Comparison of ENCODE assay signal across 1 cellular context in genomic region chr1:2575801-2576663, GRCh38.
TF ChIP-seq lines count a peak whose summit lies in the region.

No MANE protein-coding gene starts in this region.

TF ChIP-seq in HepG2, 621 proteins besides CTCF, POLR2A, EP300 and RAD21 (continued from another document and continues in another):
- TF ChIP-seq ZNF597 (CRISPR knock-in tag; IDR thresholded peaks at IDR 0.05): no peak
- no peak for TF ChIP-seq ZNF841 (CRISPR knock-in tag; IDR thresholded peaks at IDR 0.05; ENCODE audit: borderline replicate concordance)
- peak; percentile 78 for TF ChIP-seq ZNF687 (CRISPR knock-in tag; IDR thresholded peaks at IDR 0.05)
- peak; percentile 33; the same call in 1 of the 2 replicates for TF ChIP-seq ELF1 (CRISPR knock-in tag; IDR thresholded peaks at IDR 0.05)
- no peak for TF ChIP-seq ZNF275 (CRISPR knock-in tag; IDR thresholded peaks at IDR 0.05; ENCODE audit: borderline replicate concordance)
- no peak for TF ChIP-seq MTF1 (CRISPR knock-in tag; IDR thresholded peaks at IDR 0.05)
- TF ChIP-seq ATRX (CRISPR knock-in tag; IDR thresholded peaks at IDR 0.05; ENCODE audit: borderline replicate concordance): no peak
- TF ChIP-seq POLR2AphosphoS2 (IDR thresholded peaks at IDR 0.05; ENCODE audit: low read depth, low read length): no peak
- peak; percentile 91 for TF ChIP-seq MEF2D (CRISPR knock-in tag; IDR thresholded peaks at IDR 0.05)
- TF ChIP-seq U2AF1 (optimal IDR thresholded peaks at IDR 0.05; ENCODE audit: low read depth, low read length): no peak
- peak; percentile 57; the same call in 1 of the 2 replicates for TF ChIP-seq ZNF605 (CRISPR knock-in tag; IDR thresholded peaks at IDR 0.05)
- no peak for TF ChIP-seq GMEB2 (CRISPR knock-in tag; IDR thresholded peaks at IDR 0.05; ENCODE audit: low read depth)
- no peak for TF ChIP-seq ZNF142 (CRISPR knock-in tag; IDR thresholded peaks at IDR 0.05)
- no peak; the same call in 1 of the 2 replicates for TF ChIP-seq NR1H2 (CRISPR knock-in tag; IDR thresholded peaks at IDR 0.05; ENCODE audit: borderline replicate concordance, low read depth)
- TF ChIP-seq ZNF784 (CRISPR knock-in tag; IDR thresholded peaks at IDR 0.05; ENCODE audit: borderline replicate concordance): no peak
- peak; percentile 30; the same call in 1 of the 2 replicates for TF ChIP-seq FOSL2 (CRISPR knock-in tag; IDR thresholded peaks at IDR 0.05)
- no peak for TF ChIP-seq SMAD9 (CRISPR knock-in tag; IDR thresholded peaks at IDR 0.05)
- no peak for TF ChIP-seq ZNF335 (CRISPR knock-in tag; IDR thresholded peaks at IDR 0.05)
- no peak for TF ChIP-seq ZNF781 (CRISPR knock-in tag; IDR thresholded peaks at IDR 0.05; ENCODE audit: borderline replicate concordance, not compliant biosample characterization)
- no peak for TF ChIP-seq KMT2A (CRISPR knock-in tag; IDR thresholded peaks at IDR 0.05)
- TF ChIP-seq REXO4 (CRISPR knock-in tag; IDR thresholded peaks at IDR 0.05; ENCODE audit: borderline replicate concordance): no peak
- TF ChIP-seq NR0B2 (CRISPR knock-in tag; IDR thresholded peaks at IDR 0.05): no peak
- no peak for TF ChIP-seq ZNF562 (CRISPR knock-in tag; IDR thresholded peaks at IDR 0.05; ENCODE audit: borderline replicate concordance)
- no peak for TF ChIP-seq TOE1 (CRISPR knock-in tag; IDR thresholded peaks at IDR 0.05)
- no peak for TF ChIP-seq ARNTL (CRISPR knock-in tag; IDR thresholded peaks at IDR 0.05)
- no peak for TF ChIP-seq ZNF563 (CRISPR knock-in tag; IDR thresholded peaks at IDR 0.05)
- TF ChIP-seq ZNF83 (CRISPR knock-in tag; IDR thresholded peaks at IDR 0.05; ENCODE audit: borderline replicate concordance): no peak
- no peak for TF ChIP-seq ZNF121 (CRISPR knock-in tag; IDR thresholded peaks at IDR 0.05)
- 0 out of 2 replicates have a peak, but pooled peaks have one; percentile 59 for TF ChIP-seq HNRNPL (IDR thresholded peaks at IDR 0.05; ENCODE audit: low read depth, low read length)
- TF ChIP-seq ZBTB46 (CRISPR knock-in tag; IDR thresholded peaks at IDR 0.05; ENCODE audit: borderline replicate concordance): no peak
- no peak for TF ChIP-seq YY1 (IDR thresholded peaks at IDR 0.05; ENCODE audit: insufficient read depth, insufficient replicate concordance, low read depth, low read length)
- TF ChIP-seq ZNF34 (CRISPR knock-in tag; IDR thresholded peaks at IDR 0.05; ENCODE audit: borderline replicate concordance): no peak
- no peak for TF ChIP-seq ATAD3A (CRISPR knock-in tag; IDR thresholded peaks at IDR 0.05)
- TF ChIP-seq THAP11 (CRISPR knock-in tag; IDR thresholded peaks at IDR 0.05): peak; percentile 54
- TF ChIP-seq HNRNPLL (IDR thresholded peaks at IDR 0.05; ENCODE audit: low read depth, low read length, poor library complexity, severe bottlenecking): no peak
- no peak for TF ChIP-seq ZNF547 (CRISPR knock-in tag; IDR thresholded peaks at IDR 0.05)
- 0 out of 2 replicates have a peak, but pooled peaks have one; percentile 23 for TF ChIP-seq ZNF776 (CRISPR knock-in tag; IDR thresholded peaks at IDR 0.05)
- TF ChIP-seq NPAS2 (CRISPR knock-in tag; IDR thresholded peaks at IDR 0.05; ENCODE audit: borderline replicate concordance): no peak
- no peak; the same call in 1 of the 2 replicates for TF ChIP-seq ZNF276 (CRISPR knock-in tag; IDR thresholded peaks at IDR 0.05; ENCODE audit: low read depth)
- no peak for TF ChIP-seq ZNF552 (CRISPR knock-in tag; IDR thresholded peaks at IDR 0.05; ENCODE audit: borderline replicate concordance)
- no peak for TF ChIP-seq ZNF549 (CRISPR knock-in tag; IDR thresholded peaks at IDR 0.05)
